In genomic region chr19:4801085-4801619, GRCh38 we compare ENCODE assay signal across 18 cellular contexts.
"Had no signal": no experiment of that assay in that cellular context is flagged by ENCODE, and none has a peak within 500 bp of the region (broad histone marks: within the 10 kb centered on the region; RNA-seq: fewer than 3 reads in every experiment).

No MANE protein-coding gene starts in this region.

- H3K4me3 Mint-ChIP-seq: activated naive CD4-positive, alpha-beta T cell treated with anti-CD3 and anti-CD28 coated beads for 36 hours; activated naive CD8-positive, alpha-beta T cell treated with anti-CD3 and anti-CD28 coated beads, Interleukin-2, amount 50 U/mL, for 24 hours; activated T-helper 17 cell treated with anti-CD3 and anti-CD28 coated beads, Interleukin-2, amount 50 U/mL, for 72 hours; nephron; stimulated activated naive B cell treated with anti-CD40 and anti-IgM and Interleukin-4, amounts not matched to agents 10 μg/mL and 1 μg/mL and 100 μg/mL, for 72 hours; T-cell had no signal

- H3K4me1 ChIP-seq: ascending aorta had no signal

- H3K27me3 Mint-ChIP-seq: activated naive CD8-positive, alpha-beta T cell treated with anti-CD3 and anti-CD28 coated beads, Interleukin-2, amount 50 U/mL, for 24 hours; activated T-helper 17 cell treated with anti-CD3 and anti-CD28 coated beads, Interleukin-2, amount 50 U/mL, for 72 hours; progenitor cell of endocrine pancreas; stimulated activated naive B cell treated with anti-CD40 and anti-IgM and Interleukin-4, amounts not matched to agents 10 μg/mL and 1 μg/mL and 100 μg/mL, for 72 hours; T-cell had no signal

- H3K27ac Mint-ChIP-seq: activated naive CD4-positive, alpha-beta T cell treated with anti-CD3 and anti-CD28 coated beads for 36 hours; activated naive CD8-positive, alpha-beta T cell treated with anti-CD3 and anti-CD28 coated beads, Interleukin-2, amount 50 U/mL, for 24 hours; activated T-helper 17 cell treated with anti-CD3 and anti-CD28 coated beads, Interleukin-2, amount 50 U/mL, for 72 hours; nephron; progenitor cell of endocrine pancreas; stimulated activated naive B cell treated with anti-CD40 and anti-IgM and Interleukin-4, amounts not matched to agents 10 μg/mL and 1 μg/mL and 100 μg/mL, for 72 hours; T-cell had no signal

- H3K9me3 Mint-ChIP-seq: activated naive CD4-positive, alpha-beta T cell treated with anti-CD3 and anti-CD28 coated beads for 36 hours; activated naive CD8-positive, alpha-beta T cell treated with anti-CD3 and anti-CD28 coated beads, Interleukin-2, amount 50 U/mL, for 24 hours; activated T-helper 17 cell treated with anti-CD3 and anti-CD28 coated beads, Interleukin-2, amount 50 U/mL, for 72 hours; nephron; stimulated activated naive B cell treated with anti-CD40 and anti-IgM and Interleukin-4, amounts not matched to agents 10 μg/mL and 1 μg/mL and 100 μg/mL, for 72 hours; T-cell had no signal

- H3K9me3 ChIP-seq: ascending aorta, left lung, tibial artery had no signal

- DNase-seq: activated CD4-positive, alpha-beta T cell treated with anti-CD3 and anti-CD28 coated beads for 1 hour; activated CD4-positive, alpha-beta T cell treated with anti-CD3 and anti-CD28 coated beads, Interleukin-2, amount 50 U/mL, for 4 hours; activated naive CD4-positive, alpha-beta T cell treated with anti-CD3 and anti-CD28 coated beads for 36 hours; activated naive CD8-positive, alpha-beta T cell treated with anti-CD3 and anti-CD28 coated beads, Interleukin-2, amount 50 U/mL, for 24 hours; activated T-cell treated with anti-CD3 and anti-CD28 coated beads for 4 hours; nucleus accumbens; stimulated activated CD4-positive, alpha-beta T cell treated with anti-CD3 and anti-CD28 coated beads, Interleukin-2, amount 100 ng/mL, for 48 hours; stimulated activated naive B cell treated with anti-CD40 and anti-IgM and Interleukin-4, amounts not matched to agents 10 μg/mL and 1 μg/mL and 100 μg/mL, for 72 hours; T-cell; T1000; tibial artery had no signal

- ATAC-seq: activated naive CD8-positive, alpha-beta T cell treated with anti-CD3 and anti-CD28 coated beads, Interleukin-2, amount 50 U/mL, for 24 hours; activated T-helper 17 cell treated with anti-CD3 and anti-CD28 coated beads, Interleukin-2, amount 50 U/mL, for 72 hours; stimulated activated naive B cell treated with anti-CD40 and anti-IgM and Interleukin-4, amounts not matched to agents 10 μg/mL and 1 μg/mL and 100 μg/mL, for 72 hours; T-cell had no signal

- H3K4me3 ChIP-seq: ascending aorta, hepatocyte, left lung, SK-N-MC, tibial artery had no signal

- H3K27me3 ChIP-seq: ascending aorta, hepatocyte, left lung, tibial artery had no signal

- H3K27ac ChIP-seq: ascending aorta, SK-N-MC, tibial artery had no signal
